15 cellular contexts compared by ENCODE assay signal in genomic region chr12:132170094-132170636, GRCh38. TPM values are rescaled to one million over a fixed set of nuclear protein-coding genes. Genes with fewer than 3 reads are reported as not detected.
A peak's percentile ranks its signal among the peaks of the same experiment; 100 is the strongest.
DNase-seq lines count a peak whose midpoint lies in the region; TF ChIP-seq lines count a peak whose summit lies in the region.
"Had no signal": no experiment of that assay in that cellular context is flagged by ENCODE, and none has a peak within 500 bp of the region (broad histone marks: within the 10 kb centered on the region; RNA-seq: fewer than 3 reads in every experiment).

No MANE protein-coding gene starts in this region.

- no peaks in the 10 kb centered on the region for H3K9me3 ChIP-seq in BE2C
- H3K9me3 ChIP-seq: upper lobe of left lung had no signal

- H2AFZ ChIP-seq in ACC112 (ENCODE audit: low read length, unreplicated experiment) = no peak overlapping the region

- H3K4me3 Mint-ChIP-seq in activated T-cell treated with anti-CD3 and anti-CD28 coated beads, Interleukin-2, amount 50 U/mL, for 24 hours = no peak overlapping the region
- H3K4me3 Mint-ChIP-seq: activated naive CD8-positive, alpha-beta T cell treated with anti-CD3 and anti-CD28 coated beads, Interleukin-2, amount 10 ng/mL, durations not matched to agents 7 days and 5 days; CD8-positive, alpha-beta T cell had no signal

- H3K27me3 ChIP-seq in ACC112 (ENCODE audit: insufficient read depth, low read length) = no peaks in the 10 kb centered on the region
- peaks cover 66% of the 10 kb centered on the region for H3K27me3 ChIP-seq in BE2C

- no peaks in the 10 kb centered on the region for H3K79me2 ChIP-seq in ACC112 (ENCODE audit: control insufficient read depth, insufficient read depth, low read length, unreplicated experiment)

- peaks cover 15% of the 10 kb centered on the region for H3K4me1 ChIP-seq in ACC112 (ENCODE audit: control insufficient read depth, insufficient read depth, low read length, unreplicated experiment)
- H3K4me1 ChIP-seq in BE2C = no peaks in the 10 kb centered on the region
- H3K4me1 ChIP-seq: upper lobe of left lung had no signal

- H3K9me3 Mint-ChIP-seq in activated T-cell treated with anti-CD3 and anti-CD28 coated beads, Interleukin-2, amount 50 U/mL, for 24 hours = no peaks in the 10 kb centered on the region
- H3K9me3 Mint-ChIP-seq: CD8-positive, alpha-beta T cell had no signal

- H3K27ac Mint-ChIP-seq in activated T-cell treated with anti-CD3 and anti-CD28 coated beads, Interleukin-2, amount 50 U/mL, for 24 hours = no peak overlapping the region
- H3K27ac Mint-ChIP-seq: activated naive CD8-positive, alpha-beta T cell treated with anti-CD3 and anti-CD28 coated beads, Interleukin-2, amount 10 ng/mL, durations not matched to agents 7 days and 5 days; CD8-positive, alpha-beta T cell had no signal

- H3K4me1 Mint-ChIP-seq in activated T-cell treated with anti-CD3 and anti-CD28 coated beads, Interleukin-2, amount 50 U/mL, for 24 hours (ENCODE audit: low read depth) = peaks cover 22% of the 10 kb centered on the region

- TF ChIP-seq CTCF in coronary artery (IDR thresholded peaks at IDR 0.05) (no peak), BE2C (IDR thresholded peaks at IDR 0.05; ENCODE audit: low read depth, low read length) (no peak)

- DNase-seq in EH (ENCODE audit: low read depth) = peak; percentile 82
- peak; percentile 11 for DNase-seq in RKO (ENCODE audit: low spot score)
- peak; percentile 47 for DNase-seq in glomerular endothelial cell (ENCODE audit: extremely low read depth, low read depth, low spot score)
- DNase-seq in activated T-cell treated with anti-CD3 and anti-CD28 coated beads, Interleukin-2, amount 50 U/mL, for 24 hours = no peak
- DNase-seq in coronary artery (ENCODE audit: low spot score) = no peak
- no peak for DNase-seq in BE2C
- DNase-seq in medulla oblongata (ENCODE audit: extremely low spot score) = no peak
- DNase-seq: activated CD8-positive, alpha-beta memory T cell treated with anti-CD3 and anti-CD28 coated beads for 24 hours; activated naive CD8-positive, alpha-beta T cell treated with anti-CD3 and anti-CD28 coated beads, Interleukin-2, amount 10 ng/mL, durations not matched to agents 7 days and 5 days; CD8-positive, alpha-beta T cell; NCI-H524; small intestine had no signal

- peaks cover 13% of the 10 kb centered on the region for H3K27me3 Mint-ChIP-seq in activated T-cell treated with anti-CD3 and anti-CD28 coated beads, Interleukin-2, amount 50 U/mL, for 24 hours

- H3K4me3 ChIP-seq in ACC112 (ENCODE audit: low read depth, low read length) = no peak overlapping the region
- H3K4me3 ChIP-seq in coronary artery = no peak overlapping the region
- H3K4me3 ChIP-seq in BE2C (ENCODE audit: low read depth, low read length) = no peak overlapping the region
- H3K4me3 ChIP-seq: GM12878, upper lobe of left lung had no signal

- no peaks in the 10 kb centered on the region for H3K36me3 Mint-ChIP-seq in activated T-cell treated with anti-CD3 and anti-CD28 coated beads, Interleukin-2, amount 50 U/mL, for 24 hours (ENCODE audit: low read depth)
- H3K36me3 Mint-ChIP-seq: activated naive CD8-positive, alpha-beta T cell treated with anti-CD3 and anti-CD28 coated beads, Interleukin-2, amount 10 ng/mL, durations not matched to agents 7 days and 5 days; CD8-positive, alpha-beta T cell had no signal

- H3K36me3 ChIP-seq in ACC112 (ENCODE audit: insufficient read depth, low read length) (no peaks in the 10 kb centered on the region), BE2C (no peaks in the 10 kb centered on the region)
- H3K36me3 ChIP-seq: upper lobe of left lung had no signal

- H3K27ac ChIP-seq in ACC112 (ENCODE audit: low read depth, low read length) (peak overlapping the region; percentile 30), coronary artery (no peak overlapping the region)
- H3K27ac ChIP-seq: upper lobe of left lung had no signal

RNA-seq across cellular contexts. Expression of gene NOC4L, which starts 25.9 kb away (rescaled TPM):
- total RNA-seq in glomerular endothelial cell = 22.0 and 23.2 TPM in 2 replicates
- polyA plus RNA-seq in BE2C (2012; ENCODE audit: insufficient read depth, insufficient read length, low read depth) = 158 TPM

RNA-seq across cellular contexts. Expression of gene DDX51, which starts 26.0 kb away (rescaled TPM):
- 9.9 and 16.0 TPM in 2 replicates for total RNA-seq in glomerular endothelial cell
- polyA plus RNA-seq in BE2C (2012; ENCODE audit: insufficient read depth, insufficient read length, low read depth) = 118 TPM

Comparison
In these comparisons a context has a peak if more than half of its experiments do, and no peak if none do; other contexts are left out.
1. DNase-seq: peak in EH (single experiment), RKO (single experiment) and glomerular endothelial cell (single experiment); none in activated T-cell treated with anti-CD3 and anti-CD28 coated beads, Interleukin-2, amount 50 U/mL, for 24 hours (single experiment), coronary artery (single experiment), BE2C (single experiment) and medulla oblongata (single experiment).